In the genomic region with DNA sequence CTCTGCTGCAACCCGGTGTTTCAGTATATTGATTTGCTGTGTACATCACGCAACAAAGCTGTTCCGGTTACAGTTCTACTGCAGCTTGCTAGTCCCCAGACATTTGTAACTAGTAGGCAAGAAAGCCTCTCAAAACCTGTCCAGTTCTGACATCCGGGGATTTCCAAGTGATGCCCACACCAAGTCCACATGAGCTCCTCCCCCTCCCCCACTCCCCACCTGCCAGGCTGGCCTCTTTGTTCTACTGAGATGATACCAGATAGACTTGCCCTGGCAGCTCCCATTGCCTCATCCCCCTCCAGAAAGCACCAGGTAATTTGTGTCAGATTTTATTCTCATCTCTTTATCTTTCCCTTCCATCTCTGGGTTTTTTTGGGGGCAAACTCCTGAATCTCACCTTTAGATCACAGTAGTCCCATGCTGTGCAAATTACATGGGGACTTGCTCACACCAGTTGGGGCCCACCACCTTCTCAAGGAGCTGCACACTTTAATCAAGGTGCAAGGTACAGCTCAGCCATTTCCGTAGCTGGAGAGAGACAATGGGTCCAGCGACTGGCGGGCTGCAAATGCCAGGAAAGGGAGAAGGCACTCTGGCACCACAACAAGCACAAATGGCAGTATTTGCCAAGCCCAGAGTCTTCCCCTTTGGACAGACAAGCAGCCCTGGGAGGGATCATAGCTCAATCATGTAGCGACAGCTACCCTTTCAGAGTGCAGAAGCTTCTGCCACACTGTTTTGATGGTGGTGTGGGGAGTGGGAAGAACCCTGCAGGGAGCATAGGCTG, we compare ENCODE assay signal across 24 cellular contexts.
"Had no signal": no experiment of that assay in that cellular context is flagged by ENCODE, and none has a peak within 500 bp of the region (broad histone marks: within the 10 kb centered on the region; RNA-seq: fewer than 3 reads in every experiment).

No MANE protein-coding gene starts in this region.

- FAIRE-seq: astrocyte, endothelial cell of umbilical vein, islet of Langerhans had no signal

- ATAC-seq: activated CD4-positive, alpha-beta T cell treated with anti-CD3 and anti-CD28 coated beads for 36 hours; effector memory CD8-positive, alpha-beta T cell; gastroesophageal sphincter; left colon; naive thymus-derived CD4-positive, alpha-beta T cell had no signal

- H3K9me3 ChIP-seq: colonic mucosa, esophagus squamous epithelium, gastroesophageal sphincter, lower lobe of right lung, thoracic aorta had no signal

- H3K4me1 ChIP-seq: colonic mucosa, gastroesophageal sphincter, lower lobe of right lung had no signal

- DNase-seq: activated B cell treated with CpG ODN at 0.5 μM for 24 hours; activated CD4-positive, alpha-beta T cell treated with anti-CD3 and anti-CD28 coated beads for 36 hours; activated CD4-positive, alpha-beta T cell treated with anti-CD3 and anti-CD28 coated beads, Interleukin-2, amount 50 U/mL, for 4 hours; activated CD8-positive, alpha-beta memory T cell treated with anti-CD3 and anti-CD28 coated beads for 24 hours; activated CD8-positive, alpha-beta memory T cell treated with anti-CD3 and anti-CD28 coated beads, Interleukin-2, amount 50 U/mL, for 4 hours; activated naive CD4-positive, alpha-beta T cell treated with Interleukin-2 at 50 U/mL for 16 hours; activated naive CD8-positive, alpha-beta T cell treated with anti-CD3 and anti-CD28 coated beads for 36 hours; activated T-cell treated with anti-CD3 and anti-CD28 coated beads, Interleukin-2, amount 50 U/mL, for 24 hours; colonic mucosa; dorsolateral prefrontal cortex; effector memory CD8-positive, alpha-beta T cell; esophagus squamous epithelium; head of caudate nucleus; left colon; lower lobe of right lung; naive thymus-derived CD4-positive, alpha-beta T cell; retina; stimulated activated CD4-positive, alpha-beta T cell treated with anti-CD3 and anti-CD28 coated beads, Interleukin-4, amount 100 ng/mL, for 1 hour; stimulated activated naive CD4-positive, alpha-beta T cell treated with Interleukin-2 at 50 U/mL for 16 hours had no signal

- H3K4me3 ChIP-seq: colonic mucosa, dorsolateral prefrontal cortex, esophagus squamous epithelium, gastroesophageal sphincter, lower lobe of right lung, thoracic aorta had no signal

- H3K27me3 ChIP-seq: colonic mucosa had no signal

- H3K36me3 ChIP-seq: colonic mucosa, esophagus squamous epithelium, gastroesophageal sphincter, lower lobe of right lung, thoracic aorta had no signal

- H3K27ac ChIP-seq: colonic mucosa, dorsolateral prefrontal cortex, esophagus squamous epithelium, gastroesophageal sphincter, lower lobe of right lung, thoracic aorta had no signal
